2 cellular contexts compared by ENCODE assay signal in genomic region chr7:133746305-133746704, GRCh38.
TF ChIP-seq lines count a peak whose summit lies in the region.

No MANE protein-coding gene starts in this region.

TF ChIP-seq in GM23338, 12 proteins besides CTCF, POLR2A, EP300 and RAD21:
- no peak for TF ChIP-seq ZNF462 (CRISPR knock-in tag; IDR thresholded peaks at IDR 0.05)
- no peak for TF ChIP-seq EZH2 (IDR thresholded peaks at IDR 0.05; ENCODE audit: low read depth, unreplicated experiment)
- no peak for TF ChIP-seq REST (IDR thresholded peaks at IDR 0.05; ENCODE audit: unreplicated experiment)
- no peak for TF ChIP-seq POLR2AphosphoS5 (IDR thresholded peaks at IDR 0.05; ENCODE audit: low read depth)
- no peak for TF ChIP-seq NANOG (IDR thresholded peaks at IDR 0.05; ENCODE audit: borderline replicate concordance)
- no peak for TF ChIP-seq ETS1 (IDR thresholded peaks at IDR 0.05)
- no peak for TF ChIP-seq EZH2phosphoT487 (IDR thresholded peaks at IDR 0.05; ENCODE audit: unreplicated experiment)
- no peak for TF ChIP-seq CREB1 (CRISPR knock-in tag; IDR thresholded peaks at IDR 0.05; ENCODE audit: low read depth)
- TF ChIP-seq ZNF331 (CRISPR knock-in tag; IDR thresholded peaks at IDR 0.05; ENCODE audit: low read depth): no peak
- no peak for TF ChIP-seq JUNB (IDR thresholded peaks at IDR 0.05; ENCODE audit: unreplicated experiment)
- TF ChIP-seq ZNF114 (CRISPR knock-in tag; IDR thresholded peaks at IDR 0.05): no peak
- TF ChIP-seq STAT1 (IDR thresholded peaks at IDR 0.05; ENCODE audit: unreplicated experiment): no peak
TF ChIP-seq in GM23338: peak in this region for 0.

TF ChIP-seq in K562, 482 proteins besides CTCF, POLR2A, EP300 and RAD21 (continued from another document):
- no peak for TF ChIP-seq MCM2 (IDR thresholded peaks at IDR 0.05; ENCODE audit: low read depth)
- TF ChIP-seq ZKSCAN3 (CRISPR knock-in tag; IDR thresholded peaks at IDR 0.05): no peak
- no peak for TF ChIP-seq ZMIZ1 (IDR thresholded peaks at IDR 0.05; ENCODE audit: low read depth in 2 of 2, low read length in 2 of 2)
